Comparison of ENCODE assay signal across 1 cellular context in the genomic region with DNA sequence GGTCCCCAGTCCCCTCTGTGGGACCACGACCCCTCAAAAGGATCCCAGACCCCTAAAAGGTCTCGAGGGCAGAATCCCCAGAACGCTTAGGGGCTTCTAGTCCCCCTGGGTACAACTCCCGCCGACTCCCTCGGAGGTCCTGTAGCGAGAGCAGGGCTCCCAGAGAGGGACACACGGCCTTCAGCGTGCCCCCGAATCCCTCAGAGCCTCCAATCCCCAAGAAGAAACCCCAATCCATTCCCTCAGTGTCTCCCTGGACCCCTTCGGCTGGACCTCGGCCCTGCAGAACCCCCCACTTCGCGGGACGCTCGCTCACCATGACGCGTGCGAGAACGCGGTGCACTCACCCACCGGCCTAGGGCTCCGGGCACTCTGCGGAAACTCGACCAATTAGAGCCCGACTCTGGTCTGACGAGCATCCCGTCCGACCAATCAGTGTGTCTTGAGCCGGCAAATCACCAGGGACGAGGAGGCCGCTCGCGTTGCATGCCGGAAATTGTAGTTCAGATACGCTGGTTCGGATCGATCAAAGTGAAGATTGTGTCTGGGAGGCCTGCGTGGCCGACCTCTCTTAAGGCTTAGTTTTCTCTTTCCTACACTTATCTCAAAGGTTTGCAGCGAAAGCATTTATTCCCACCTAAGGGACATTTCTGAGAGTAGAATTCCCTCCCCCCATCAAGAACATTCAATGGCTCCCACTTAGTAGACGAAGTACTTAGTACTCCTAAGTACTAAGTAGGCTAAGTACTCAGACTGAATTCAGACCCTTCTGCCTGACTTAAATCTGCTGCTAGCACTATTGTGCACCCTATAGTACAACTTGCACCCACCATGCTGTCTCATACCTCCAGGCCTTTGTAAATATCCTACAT.
TF ChIP-seq lines count a peak whose summit lies in the region.

Gene TMEM161A, minus strand, starts transcription at position 369 of the 872 bp plus-strand sequence. Its CDS starts 50 bp downstream, at position 319.

TF ChIP-seq in GM12878, 131 proteins besides CTCF, POLR2A, EP300 and RAD21 (continued from another document and continues in another):
- TF ChIP-seq ZBED1 (IDR thresholded peaks at IDR 0.05; ENCODE audit: borderline replicate concordance) (no peak), ZNF217 (IDR thresholded peaks at IDR 0.05) (peak; percentile 58; the same call in 1 of the 2 replicates), NR2F1 (conservative IDR thresholded peaks at IDR 0.05) (peak; percentile 12; the same call in 1 of the 2 replicates), KLF5 (IDR thresholded peaks at IDR 0.05; ENCODE audit: partially characterized antibody) (no peak), YBX1 (IDR thresholded peaks at IDR 0.05) (no peak), SP1 (IDR thresholded peaks at IDR 0.05; ENCODE audit: low read depth, low read length) (peak; percentile 99), ZBTB40 (IDR thresholded peaks at IDR 0.05; ENCODE audit: borderline replicate concordance) (peak; percentile 60; the same call in 1 of the 2 replicates), SUPT20H (IDR thresholded peaks at IDR 0.05; ENCODE audit: borderline replicate concordance, control insufficient read depth, low read depth, low read length) (no peak), ETV6 (conservative IDR thresholded peaks at IDR 0.05 in 1 of 2, IDR thresholded peaks at IDR 0.05 in 1 of 2; ENCODE audit: borderline replicate concordance in 1 of 2, low read depth in 1 of 2) (no peak), CHD4 (IDR thresholded peaks at IDR 0.05) (no peak), TCF7 (IDR thresholded peaks at IDR 0.05; ENCODE audit: borderline replicate concordance) (no peak), ATF7 (IDR thresholded peaks at IDR 0.05; ENCODE audit: low read depth) (peak; percentile 32; the same call in 1 of the 2 replicates), SMARCA5 (IDR thresholded peaks at IDR 0.05) (0 out of 2 replicates have a peak, but pooled peaks have one; percentile 12), CEBPB (IDR thresholded peaks at IDR 0.05; ENCODE audit: borderline replicate concordance in 1 of 2, low read depth in 2 of 2, low read length in 2 of 2) (no peak), ZBTB4 (CRISPR knock-in tag; IDR thresholded peaks at IDR 0.05) (no peak), HSF1 (IDR thresholded peaks at IDR 0.05; ENCODE audit: low read depth, low read length) (no peak), CBX5 (IDR thresholded peaks at IDR 0.05; ENCODE audit: low read depth) (no peak), PRDM15 (CRISPR knock-in tag; IDR thresholded peaks at IDR 0.05) (no peak), TARDBP (IDR thresholded peaks at IDR 0.05; ENCODE audit: borderline replicate concordance) (no peak), SMAD1 (IDR thresholded peaks at IDR 0.05; ENCODE audit: low read depth, partially characterized antibody) (peak; percentile 47), MTA3 (IDR thresholded peaks at IDR 0.05; ENCODE audit: borderline replicate concordance, low read length) (no peak), CHD2 (IDR thresholded peaks at IDR 0.05; ENCODE audit: borderline replicate concordance, low read depth, low read length) (peak; percentile 95), KDM1A (IDR thresholded peaks at IDR 0.05; ENCODE audit: borderline replicate concordance) (no peak), E4F1 (IDR thresholded peaks at IDR 0.05; ENCODE audit: borderline replicate concordance, partially characterized antibody) (no peak)
- TF ChIP-seq, protein P1, sequence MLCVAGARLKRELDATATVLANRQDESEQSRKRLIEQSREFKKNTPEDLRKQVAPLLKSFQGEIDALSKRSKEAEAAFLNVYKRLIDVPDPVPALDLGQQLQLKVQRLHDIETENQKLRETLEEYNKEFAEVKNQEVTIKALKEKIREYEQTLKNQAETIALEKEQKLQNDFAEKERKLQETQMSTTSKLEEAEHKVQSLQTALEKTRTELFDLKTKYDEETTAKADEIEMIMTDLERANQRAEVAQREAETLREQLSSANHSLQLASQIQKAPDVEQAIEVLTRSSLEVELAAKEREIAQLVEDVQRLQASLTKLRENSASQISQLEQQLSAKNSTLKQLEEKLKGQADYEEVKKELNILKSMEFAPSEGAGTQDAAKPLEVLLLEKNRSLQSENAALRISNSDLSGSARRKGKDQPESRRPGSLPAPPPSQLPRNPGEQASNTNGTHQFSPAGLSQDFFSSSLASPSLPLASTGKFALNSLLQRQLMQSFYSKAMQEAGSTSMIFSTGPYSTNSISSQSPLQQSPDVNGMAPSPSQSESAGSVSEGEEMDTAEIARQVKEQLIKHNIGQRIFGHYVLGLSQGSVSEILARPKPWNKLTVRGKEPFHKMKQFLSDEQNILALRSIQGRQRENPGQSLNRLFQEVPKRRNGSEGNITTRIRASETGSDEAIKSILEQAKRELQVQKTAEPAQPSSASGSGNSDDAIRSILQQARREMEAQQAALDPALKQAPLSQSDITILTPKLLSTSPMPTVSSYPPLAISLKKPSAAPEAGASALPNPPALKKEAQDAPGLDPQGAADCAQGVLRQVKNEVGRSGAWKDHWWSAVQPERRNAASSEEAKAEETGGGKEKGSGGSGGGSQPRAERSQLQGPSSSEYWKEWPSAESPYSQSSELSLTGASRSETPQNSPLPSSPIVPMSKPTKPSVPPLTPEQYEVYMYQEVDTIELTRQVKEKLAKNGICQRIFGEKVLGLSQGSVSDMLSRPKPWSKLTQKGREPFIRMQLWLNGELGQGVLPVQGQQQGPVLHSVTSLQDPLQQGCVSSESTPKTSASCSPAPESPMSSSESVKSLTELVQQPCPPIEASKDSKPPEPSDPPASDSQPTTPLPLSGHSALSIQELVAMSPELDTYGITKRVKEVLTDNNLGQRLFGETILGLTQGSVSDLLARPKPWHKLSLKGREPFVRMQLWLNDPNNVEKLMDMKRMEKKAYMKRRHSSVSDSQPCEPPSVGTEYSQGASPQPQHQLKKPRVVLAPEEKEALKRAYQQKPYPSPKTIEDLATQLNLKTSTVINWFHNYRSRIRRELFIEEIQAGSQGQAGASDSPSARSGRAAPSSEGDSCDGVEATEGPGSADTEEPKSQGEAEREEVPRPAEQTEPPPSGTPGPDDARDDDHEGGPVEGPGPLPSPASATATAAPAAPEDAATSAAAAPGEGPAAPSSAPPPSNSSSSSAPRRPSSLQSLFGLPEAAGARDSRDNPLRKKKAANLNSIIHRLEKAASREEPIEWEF (IDR thresholded peaks at IDR 0.05; ENCODE audit: insufficient replicate concordance, low read depth, low read length), result no peak
- TF ChIP-seq, protein P2, sequence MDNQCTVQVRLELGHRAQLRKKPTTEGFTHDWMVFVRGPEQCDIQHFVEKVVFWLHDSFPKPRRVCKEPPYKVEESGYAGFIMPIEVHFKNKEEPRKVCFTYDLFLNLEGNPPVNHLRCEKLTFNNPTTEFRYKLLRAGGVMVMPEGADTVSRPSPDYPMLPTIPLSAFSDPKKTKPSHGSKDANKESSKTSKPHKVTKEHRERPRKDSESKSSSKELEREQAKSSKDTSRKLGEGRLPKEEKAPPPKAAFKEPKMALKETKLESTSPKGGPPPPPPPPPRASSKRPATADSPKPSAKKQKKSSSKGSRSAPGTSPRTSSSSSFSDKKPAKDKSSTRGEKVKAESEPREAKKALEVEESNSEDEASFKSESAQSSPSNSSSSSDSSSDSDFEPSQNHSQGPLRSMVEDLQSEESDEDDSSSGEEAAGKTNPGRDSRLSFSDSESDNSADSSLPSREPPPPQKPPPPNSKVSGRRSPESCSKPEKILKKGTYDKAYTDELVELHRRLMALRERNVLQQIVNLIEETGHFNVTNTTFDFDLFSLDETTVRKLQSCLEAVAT (IDR thresholded peaks at IDR 0.05), result no peak
